In genomic region chr17:58172369-58173071, GRCh38 we compare ENCODE assay signal across 8 cellular contexts. TPM values are rescaled to one million over a fixed set of nuclear protein-coding genes. Genes with fewer than 3 reads are reported as not detected.
DNase-seq lines count a peak whose midpoint lies in the region; ATAC-seq, FAIRE-seq and TF ChIP-seq lines count a peak whose summit lies in the region.

No MANE protein-coding gene starts in this region.

- H3K36me3 Mint-ChIP-seq in endodermal cell (ENCODE audit: low read depth), result no peaks in the 10 kb centered on the region

- DNase-seq in SHP77 (lab: John Stamatoyannopoulos, UW) (peak; percentile 33 to 63), SHP77 treated with DMSO at 0.1 percent for 48 hours (lab: John Stamatoyannopoulos, UW) (no peak), NCI-H1417 (lab: John Stamatoyannopoulos, UW) (peak; percentile 33 to 83 (median 45)), endodermal cell (peak; percentile 91), small intestine (peak; percentile 40)

- no peaks in the 10 kb centered on the region for H3K4me1 Mint-ChIP-seq in endodermal cell

- H3K4me1 ChIP-seq in endodermal cell (ENCODE audit: control insufficient read depth, insufficient read depth, low read length) (no peaks in the 10 kb centered on the region), small intestine (ENCODE audit: control insufficient read depth in 2 of 2, insufficient read depth in 1 of 2, low read depth in 1 of 2, low read length in 1 of 2) (no peaks in the 10 kb centered on the region)

- H3K4me3 Mint-ChIP-seq in endodermal cell, result no peak overlapping the region

- ATAC-seq in GM18502 (IDR thresholded peaks at IDR 0.05; ENCODE audit: poor library complexity, unreplicated experiment) (no peak), HG03432 (IDR thresholded peaks at IDR 0.05; ENCODE audit: unreplicated experiment) (no peak)

- whole genome bisulfite sequencing in endodermal cell (ENCODE audit: insufficient coverage in 1 of 2, insufficient read length in 1 of 2), 2 experiments, result 47% methylated on average over 2 of the region's 2 CpGs; no CpG with 5 or more reads in 1 of the 2 experiments
- 38 to 47% (median 42%) methylated on average over 2 of the region's 2 CpGs for WGBS in small intestine, 3 donors

- H3K27ac ChIP-seq in VCaP (no peak overlapping the region), endodermal cell (ENCODE audit: low read depth, low read length) (no peak overlapping the region), small intestine (ENCODE audit: low read depth in 1 of 2, low read length in 1 of 2) (no peak overlapping the region)

- H3K27me3 ChIP-seq in endodermal cell (ENCODE audit: control insufficient read depth, insufficient read depth, low read length, poor library complexity, severe bottlenecking), result peaks cover 40% of the 10 kb centered on the region
- peaks cover 0 to 2% of the 10 kb centered on the region in 2 donors for H3K27me3 ChIP-seq in small intestine (ENCODE audit: control insufficient read depth in 2 of 2, insufficient read depth in 2 of 2, low read length in 2 of 2)

- no peak overlapping the region for H3K27ac Mint-ChIP-seq in endodermal cell

- FAIRE-seq in small intestine (lab: Jason Lieb, UNC), result no peak

- H3K36me3 ChIP-seq in endodermal cell (ENCODE audit: control insufficient read depth, insufficient read depth, low read length) (no peaks in the 10 kb centered on the region), small intestine (ENCODE audit: control insufficient read depth in 2 of 2, insufficient read depth in 2 of 2, low read length in 2 of 2) (no peaks in the 10 kb centered on the region)

- peak; percentile 84 for TF ChIP-seq CTCF in VCaP (conservative IDR thresholded peaks at IDR 0.05)
- TF ChIP-seq CTCF in endodermal cell (conservative IDR thresholded peaks at IDR 0.05), result peak; percentile 82

- no peak overlapping the region for H3K4me3 ChIP-seq in endodermal cell (ENCODE audit: low read length)
- no peak overlapping the region for H3K4me3 ChIP-seq in small intestine (ENCODE audit: low read depth in 1 of 2, low read length in 2 of 2)

- peaks cover 2% of the 10 kb centered on the region for H3K9me3 Mint-ChIP-seq in endodermal cell

- no peak overlapping the region for H3K9ac ChIP-seq in endodermal cell (ENCODE audit: extremely low read depth, low read length, poor library complexity, severe bottlenecking)

- H3K9me3 ChIP-seq in endodermal cell (ENCODE audit: control insufficient read depth, low read length) (no peaks in the 10 kb centered on the region), small intestine (ENCODE audit: control insufficient read depth, low read depth) (no peaks in the 10 kb centered on the region)

- peaks cover 30% of the 10 kb centered on the region for H3K27me3 Mint-ChIP-seq in endodermal cell (ENCODE audit: insufficient read depth)

RNA-seq across cellular contexts. Expression of gene OR4D2, which starts 5.7 kb away (rescaled TPM):
- not detected for total RNA-seq in endodermal cell
- not detected for polyA plus RNA-seq in endodermal cell (2013, experiment 1 of 2)
- polyA plus RNA-seq in endodermal cell (2013, experiment 2 of 2), result not detected
- not detected for polyA plus RNA-seq in small intestine

RNA-seq across cellular contexts. Expression of gene EPX, which starts 20.0 kb away (rescaled TPM):
- not detected for total RNA-seq in endodermal cell
- not detected for polyA plus RNA-seq in endodermal cell (2013, experiment 1 of 2)
- not detected for polyA plus RNA-seq in endodermal cell (2013, experiment 2 of 2)
- polyA plus RNA-seq in small intestine, result not detected

RNA-seq across cellular contexts. Expression of gene OR4D1, which starts 24.3 kb away (rescaled TPM):
- total RNA-seq in endodermal cell, result under 1 TPM; 0.07 to 0.22 TPM
- polyA plus RNA-seq in endodermal cell (2013, experiment 1 of 2), result 0.04 TPM
- 0.04 TPM for polyA plus RNA-seq in endodermal cell (2013, experiment 2 of 2)
- polyA plus RNA-seq in small intestine, result under 1 TPM in 1 of 3 donors, not detected in 2; 0.03 TPM

RNA-seq across cellular contexts. Expression of gene MKS1, which starts 46.5 kb away (rescaled TPM):
- total RNA-seq in endodermal cell, result 10 to 100 TPM; 31.8 to 32.2 TPM
- polyA plus RNA-seq in endodermal cell (2013, experiment 1 of 2), result 36.8 TPM
- polyA plus RNA-seq in endodermal cell (2013, experiment 2 of 2), result 30.9 TPM
- 10 to 100 TPM in 1 of 3 donors, 1 to 10 TPM in 2; 2.7 to 11.7 (median 6.7) TPM for polyA plus RNA-seq in small intestine
